ENCODE assay signal across 11 cellular contexts in genomic region chr13:48994731-48995130, GRCh38. TPM values are rescaled to one million over a fixed set of nuclear protein-coding genes. Genes with fewer than 3 reads are reported as not detected.
DNase-seq lines count a peak whose midpoint lies in the region; ATAC-seq and TF ChIP-seq lines count a peak whose summit lies in the region.
"Had no signal": no experiment of that assay in that cellular context is flagged by ENCODE, and none has a peak within 500 bp of the region (broad histone marks: within the 10 kb centered on the region; RNA-seq: fewer than 3 reads in every experiment).

No MANE protein-coding gene starts in this region.

- H3K9me3 ChIP-seq in Peyer's patch = no peaks in the 10 kb centered on the region
- H3K9me3 ChIP-seq: suprapubic skin had no signal

- TF ChIP-seq POLR2A in Peyer's patch (IDR thresholded peaks at IDR 0.05) = no peak

- H3K36me3 ChIP-seq in Peyer's patch = no peaks in the 10 kb centered on the region
- H3K36me3 ChIP-seq: suprapubic skin had no signal

- DNase-seq in AML-193 (lab: John Stamatoyannopoulos, UW) (peak; percentile 63 to 65), cardiac fibroblast (ENCODE audit: low read depth in 2 of 2) (peak; percentile 55 to 77), epidermal melanocyte (ENCODE audit: insufficient read length, low spot score) (no peak), DMS153 treated with DMSO at 0.1 percent for 48 hours (lab: John Stamatoyannopoulos, UW; ENCODE audit: unreplicated experiment) (no peak), Peyer's patch (no peak), nucleus accumbens (lab: John Stamatoyannopoulos, UW) (no peak)
- DNase-seq: dorsolateral prefrontal cortex, NCI-H1417 treated with DMSO at 0.1 percent for 48 hours had no signal

- TF ChIP-seq CTCF in cardiac fibroblast (IDR thresholded peaks at IDR 0.05; ENCODE audit: low read depth, low read length) (no peak), Peyer's patch (IDR thresholded peaks at IDR 0.05) (no peak)

- H3K4me1 ChIP-seq in Peyer's patch = no peaks in the 10 kb centered on the region
- H3K4me1 ChIP-seq: suprapubic skin had no signal

- no peaks in the 10 kb centered on the region for H3K27me3 ChIP-seq in Peyer's patch
- H3K27me3 ChIP-seq: dorsolateral prefrontal cortex, suprapubic skin had no signal

- ATAC-seq in GM18868 (IDR thresholded peaks at IDR 0.05; ENCODE audit: unreplicated experiment) = peak; percentile 76
- ATAC-seq in HG03175 (IDR thresholded peaks at IDR 0.05; ENCODE audit: unreplicated experiment) = peak; percentile 74

- H3K27ac ChIP-seq in Peyer's patch = no peak overlapping the region
- H3K27ac ChIP-seq: dorsolateral prefrontal cortex, suprapubic skin had no signal

- H3K4me3 ChIP-seq in cardiac fibroblast (replicated peaks in 1 of 2; ENCODE audit: low read depth in 2 of 2, low read length in 2 of 2) = no peak overlapping the region
- H3K4me3 ChIP-seq in Peyer's patch = no peak overlapping the region
- H3K4me3 ChIP-seq: dorsolateral prefrontal cortex, suprapubic skin had no signal

RNA-seq across cellular contexts. Expression of gene FNDC3A, which starts 19.0 kb away (rescaled TPM):
- total RNA-seq in Peyer's patch = 10 to 100 TPM; 40.4 to 75.0 (median 52.6) TPM

Comparison
In these comparisons a context has a peak if more than half of its experiments do, and no peak if none do; other contexts are left out.
1. DNase-seq: peak in AML-193 (2 of 2) and cardiac fibroblast (2 of 2); none in epidermal melanocyte (single experiment), DMS153 treated with DMSO at 0.1 percent for 48 hours (single experiment), Peyer's patch (0 of 3) and nucleus accumbens (0 of 56).